In genomic region chr5:98111686-98112085, GRCh38 we compare ENCODE assay signal across 20 cellular contexts.
DNase-seq lines count a peak whose midpoint lies in the region; TF ChIP-seq lines count a peak whose summit lies in the region.
"Had no signal": no experiment of that assay in that cellular context is flagged by ENCODE, and none has a peak within 500 bp of the region (broad histone marks: within the 10 kb centered on the region; RNA-seq: fewer than 3 reads in every experiment).

No MANE protein-coding gene starts in this region.

- no peak for TF ChIP-seq POLR2A in spleen (IDR thresholded peaks at IDR 0.05)

- no peaks in the 10 kb centered on the region for H3K27me3 ChIP-seq in neural cell (ENCODE audit: insufficient read depth, low read depth, low read length)
- no peaks in the 10 kb centered on the region for H3K27me3 ChIP-seq in spleen (replicated peaks in 1 of 7)
- H3K27me3 ChIP-seq: gastrocnemius medialis had no signal

- H3K9ac ChIP-seq in neural cell (ENCODE audit: low read length) = no peak overlapping the region

- DNase-seq in EH (ENCODE audit: low read depth) (peak; percentile 15), RKO (ENCODE audit: low spot score) (peak; percentile 79), epithelial cell of prostate (ENCODE audit: low read depth, low spot score) (no peak), GDM1 (lab: John Stamatoyannopoulos, UW) (no peak), LoVo (ENCODE audit: low spot score) (no peak), spleen (no peak), NCI-H128 (lab: John Stamatoyannopoulos, UW; ENCODE audit: unreplicated experiment) (no peak)
- DNase-seq: activated CD4-positive, alpha-beta T cell treated with anti-CD3 and anti-CD28 coated beads for 36 hours; AML-193; DMS79 treated with DMSO at 0.1 percent for 48 hours; gastrocnemius medialis; left cardiac atrium; NCI-H1105 treated with DMSO at 0.1 percent for 48 hours; NCI-H2107; NCI-H510A treated with DMSO at 0.1 percent for 48 hours; stimulated activated CD4-positive, alpha-beta T cell treated with anti-CD3 and anti-CD28 coated beads, Interleukin-2, amount 100 ng/mL, for 48 hours; stimulated activated naive CD4-positive, alpha-beta T cell treated with Interleukin-2 at 50 U/mL for 16 hours had no signal

- no peak overlapping the region for H2AFZ ChIP-seq in neural cell (ENCODE audit: low read depth, low read length)

- H3K4me2 ChIP-seq in neural cell (ENCODE audit: low read length) = no peak overlapping the region

- H3K4me3 ChIP-seq in neural cell (ENCODE audit: low read length) (no peak overlapping the region), spleen (no peak overlapping the region)
- H3K4me3 ChIP-seq: gastrocnemius medialis, HAP-1, skin epidermis had no signal

- no peaks in the 10 kb centered on the region for H3K9me2 ChIP-seq in neural cell (ENCODE audit: insufficient read depth, low read length)

- H3K79me2 ChIP-seq in neural cell (replicated peaks; ENCODE audit: insufficient read depth, low read length) = no peaks in the 10 kb centered on the region

- no peaks in the 10 kb centered on the region for H3K4me1 ChIP-seq in spleen
- H3K4me1 ChIP-seq: gastrocnemius medialis, HAP-1 had no signal

- TF ChIP-seq RAD21 in neural cell (conservative IDR thresholded peaks at IDR 0.05) = no peak

- H3F3A ChIP-seq in neural cell (ENCODE audit: insufficient read depth, low read length, poor library complexity, severe bottlenecking) = no peaks in the 10 kb centered on the region

- no peaks in the 10 kb centered on the region for H4K20me1 ChIP-seq in neural cell (ENCODE audit: insufficient read depth)

- H3K27ac ChIP-seq in epithelial cell of prostate (peak overlapping the region; percentile 96), neural cell (ENCODE audit: low read length) (no peak overlapping the region), spleen (no peak overlapping the region)
- H3K27ac ChIP-seq: gastrocnemius medialis, skin epidermis had no signal

- H3K36me3 ChIP-seq in neural cell (ENCODE audit: insufficient read depth, low read length) (no peaks in the 10 kb centered on the region), spleen (no peaks in the 10 kb centered on the region)
- H3K36me3 ChIP-seq: gastrocnemius medialis, HAP-1 had no signal

- TF ChIP-seq CTCF in neural cell (IDR thresholded peaks at IDR 0.05; ENCODE audit: poor library complexity, severe bottlenecking) (peak; percentile 18), spleen (IDR thresholded peaks at IDR 0.05 in 8 of 11, conservative IDR thresholded peaks at IDR 0.05 in 3 of 11) (no peak)

- H3K9me3 ChIP-seq in neural cell (ENCODE audit: low read length) (no peaks in the 10 kb centered on the region), spleen (peaks cover 0 to 18% (median 0%) of the 10 kb centered on the region in 8 donors)
- H3K9me3 ChIP-seq: gastrocnemius medialis, HAP-1 had no signal

- no peak for TF ChIP-seq EP300 in neural cell (conservative IDR thresholded peaks at IDR 0.05; ENCODE audit: poor library complexity, severe bottlenecking)

- intact Hi-C loops in spleen (cut with DNase I; ENCODE audit: low total_unique reads) = no loop called here

TF ChIP-seq in neural cell, 6 proteins besides CTCF, POLR2A, EP300 and RAD21:
- TF ChIP-seq POLR2AphosphoS5 (IDR thresholded peaks at IDR 0.05) (no peak), EZH2 (IDR thresholded peaks at IDR 0.05; ENCODE audit: borderline replicate concordance, insufficient read depth, low read length, poor library complexity, severe bottlenecking) (no peak), MXI1 (conservative IDR thresholded peaks at IDR 0.05; ENCODE audit: poor library complexity, severe bottlenecking) (no peak), SMC3 (conservative IDR thresholded peaks at IDR 0.05; ENCODE audit: poor library complexity) (no peak)

Comparison
In these comparisons a context has a peak if more than half of its experiments do, and no peak if none do; other contexts are left out.
1. DNase-seq: peak in EH (single experiment) and RKO (single experiment); none in epithelial cell of prostate (single experiment), GDM1 (single experiment), LoVo (single experiment), spleen (single experiment) and NCI-H128 (single experiment).